In genomic region chr14:73762375-73762822, GRCh38 we compare ENCODE assay signal across 8 cellular contexts. TPM values are rescaled to one million over a fixed set of nuclear protein-coding genes. Genes with fewer than 3 reads are reported as not detected.
DNase-seq lines count a peak whose midpoint lies in the region; ATAC-seq, FAIRE-seq and TF ChIP-seq lines count a peak whose summit lies in the region.

No MANE protein-coding gene starts in this region.

- H3K27me3 ChIP-seq in K562 (ENCODE audit: control insufficient read depth in 2 of 2, insufficient read depth in 2 of 2, low read length in 2 of 2) = no peaks in the 10 kb centered on the region

- H3K9ac ChIP-seq in K562 (ENCODE audit: insufficient read depth in 1 of 2, low read depth in 2 of 2, low read length in 2 of 2) = peak overlapping the region; percentile 66 to 86

- no peak for TF ChIP-seq CTCF in K562 (IDR thresholded peaks at IDR 0.05 in 2 of 3, conservative IDR thresholded peaks at IDR 0.05 in 1 of 3; ENCODE audit: insufficient read depth in 2 of 3, low read depth in 1 of 3, low read length in 3 of 3)

- 27% methylated on average over 4 of the region's 8 CpGs for WGBS in K562 (ENCODE audit: insufficient coverage, low coverage, missing lambda C conversion rate)

- H3K9me1 ChIP-seq in K562 (ENCODE audit: control insufficient read depth, insufficient read depth, low read length) = no peaks in the 10 kb centered on the region

- H3K36me3 ChIP-seq in K562 (ENCODE audit: control insufficient read depth, insufficient read depth, low read length) = peaks cover 8% of the 10 kb centered on the region; the same call in 2 of the 3 replicates

- POLR2A ChIA-PET in K562 (lab: Yijun Ruan, JAX) = interaction anchor here (0.6 to 2.0 kb wide), 8 partner anchors 9 to 124 kb away, joined by 3 to 11 read pairs (median 4); no protein-coding TSS in a partner anchor

- no peak for TF ChIP-seq POLR2A in K562 (conservative IDR thresholded peaks at IDR 0.05)

- H3K9me3 ChIP-seq in K562 (replicated peaks; ENCODE audit: control insufficient read depth, insufficient read depth, low read depth, low read length) = no peaks in the 10 kb centered on the region

- H4K20me1 ChIP-seq in K562 (replicated peaks; ENCODE audit: control insufficient read depth, insufficient read depth, low read length) = no peaks in the 10 kb centered on the region

- intact Hi-C loops in K562 (cut with micrococcal nuclease) = no loop called here

- TF ChIP-seq RAD21 in K562 (CRISPR knock-in tag; conservative IDR thresholded peaks at IDR 0.05 in 1 of 2, IDR thresholded peaks at IDR 0.05 in 1 of 2) = no peak

- CTCF ChIA-PET in K562 (lab: Yijun Ruan, JAX; ENCODE audit: low intra/inter-chr PET ratio) = no interaction called here

- no TSS peak for BruUV-seq in K562 (replicated peaks; lab: Mats Ljungman, UMichigan)

- DNase-seq in NCI-H2029 treated with DMSO at 0.1 percent for 48 hours (lab: John Stamatoyannopoulos, UW) (peak; percentile 17), NCI-H2029 (lab: John Stamatoyannopoulos, UW) (no peak), K562 (ENCODE audit: extremely low read depth in 1 of 4, low spot score in 3 of 4) (peak in 2 of 4 experiments; percentile 42 to 76), mesenteric fat pad (ENCODE audit: low spot score) (no peak), NCI-H524 treated with DMSO at 0.1 percent for 48 hours (lab: John Stamatoyannopoulos, UW) (no peak), hepatic stellate cell (ENCODE audit: low spot score) (no peak)

- peak overlapping the region; percentile 76 for H3K4me2 ChIP-seq in K562 (ENCODE audit: insufficient read depth, low read length)

- peaks cover 49 to 55% of the 10 kb centered on the region in 2 experiments for H3K4me1 ChIP-seq in K562 (replicated peaks in 1 of 2; ENCODE audit: control insufficient read depth in 2 of 2, insufficient read depth in 2 of 2, low read length in 2 of 2)

- TF ChIP-seq EP300 in K562 (IDR thresholded peaks at IDR 0.05; ENCODE audit: low read length) = peak; percentile 27

- H2AFZ ChIP-seq in K562 (ENCODE audit: low read depth, low read length) = peak overlapping the region; percentile 47

- peaks cover 77% of the 10 kb centered on the region for H3K79me2 ChIP-seq in K562 (ENCODE audit: control insufficient read depth, insufficient read depth, low read length)

- ATAC-seq in HG02981 (IDR thresholded peaks at IDR 0.05; ENCODE audit: unreplicated experiment) (peak; percentile 36), K562 (peak; percentile 14)

- in situ Hi-C loops in K562 (cut with MboI) = no loop called here

- H3K4me3 ChIP-seq in K562 (no peak overlapping the region), skin epidermis (no peak overlapping the region)

- H3K27ac ChIP-seq in K562 (ENCODE audit: extremely low read depth, low read depth, low read length) (peak overlapping the region; percentile 78), skin epidermis (peak overlapping the region in 19 of 21 experiments; percentile 4 to 99 (median 93))

- FAIRE-seq in K562 (lab: Jason Lieb, UNC) = peak; percentile 94

TF ChIP-seq in K562, 482 proteins besides CTCF, POLR2A, EP300 and RAD21 (continues in another document):
- TF ChIP-seq ETV1 (tag; conservative IDR thresholded peaks at IDR 0.05; ENCODE audit: low read depth) (0 out of 2 replicates have a peak, but pooled peaks have one; percentile 33), CTBP1 (IDR thresholded peaks at IDR 0.05; ENCODE audit: borderline replicate concordance) (0 out of 2 replicates have a peak, but pooled peaks have one; percentile 24), SMAD4 (CRISPR knock-in tag; conservative IDR thresholded peaks at IDR 0.05) (peak; percentile 32; the same call in 1 of the 2 replicates), ZNF316 (IDR thresholded peaks at IDR 0.05) (peak; percentile 81), ZNF766 (CRISPR knock-in tag; conservative IDR thresholded peaks at IDR 0.05) (0 out of 2 replicates have a peak, but pooled peaks have one; percentile 15), CREM (IDR thresholded peaks at IDR 0.05; ENCODE audit: low read depth) (peak; percentile 61; the same call in 1 of the 2 replicates)
- TF ChIP-seq, protein P1, sequence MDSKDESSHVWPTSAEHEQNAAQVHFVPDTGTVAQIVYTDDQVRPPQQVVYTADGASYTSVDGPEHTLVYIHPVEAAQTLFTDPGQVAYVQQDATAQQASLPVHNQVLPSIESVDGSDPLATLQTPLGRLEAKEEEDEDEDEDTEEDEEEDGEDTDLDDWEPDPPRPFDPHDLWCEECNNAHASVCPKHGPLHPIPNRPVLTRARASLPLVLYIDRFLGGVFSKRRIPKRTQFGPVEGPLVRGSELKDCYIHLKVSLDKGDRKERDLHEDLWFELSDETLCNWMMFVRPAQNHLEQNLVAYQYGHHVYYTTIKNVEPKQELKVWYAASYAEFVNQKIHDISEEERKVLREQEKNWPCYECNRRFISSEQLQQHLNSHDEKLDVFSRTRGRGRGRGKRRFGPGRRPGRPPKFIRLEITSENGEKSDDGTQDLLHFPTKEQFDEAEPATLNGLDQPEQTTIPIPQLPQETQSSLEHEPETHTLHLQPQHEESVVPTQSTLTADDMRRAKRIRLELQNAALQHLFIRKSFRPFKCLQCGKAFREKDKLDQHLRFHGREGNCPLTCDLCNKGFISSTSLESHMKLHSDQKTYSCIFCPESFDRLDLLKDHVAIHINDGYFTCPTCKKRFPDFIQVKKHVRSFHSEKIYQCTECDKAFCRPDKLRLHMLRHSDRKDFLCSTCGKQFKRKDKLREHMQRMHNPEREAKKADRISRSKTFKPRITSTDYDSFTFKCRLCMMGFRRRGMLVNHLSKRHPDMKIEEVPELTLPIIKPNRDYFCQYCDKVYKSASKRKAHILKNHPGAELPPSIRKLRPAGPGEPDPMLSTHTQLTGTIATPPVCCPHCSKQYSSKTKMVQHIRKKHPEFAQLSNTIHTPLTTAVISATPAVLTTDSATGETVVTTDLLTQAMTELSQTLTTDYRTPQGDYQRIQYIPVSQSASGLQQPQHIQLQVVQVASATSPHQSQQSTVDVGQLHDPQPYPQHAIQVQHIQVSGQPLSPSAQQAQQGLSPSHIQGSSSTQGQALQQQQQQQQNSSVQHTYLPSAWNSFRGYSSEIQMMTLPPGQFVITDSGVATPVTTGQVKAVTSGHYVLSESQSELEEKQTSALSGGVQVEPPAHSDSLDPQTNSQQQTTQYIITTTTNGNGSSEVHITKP (IDR thresholded peaks at IDR 0.05; ENCODE audit: partially characterized antibody) = peak; percentile 66

RNA-seq across cellular contexts. Expression of gene PNMA1, which starts 48.2 kb away (rescaled TPM):
- 5.1 and 6.7 TPM in 2 replicates for total RNA-seq in K562 (2011; cell fraction: chromatin; rRNA removed; ENCODE audit: low replicate concordance)
- 6.8 and 8.0 TPM in 2 replicates for total RNA-seq in K562 (2011; cell fraction: nucleolus; rRNA removed)
- 8.8 and 9.7 TPM in 2 replicates for total RNA-seq in K562 (2011; cell fraction: nucleoplasm; rRNA removed)
- total RNA-seq in K562 (2014; rRNA removed) (4.6 and 4.7 TPM in 2 replicates), K562 (2014; rRNA removed; fragmentation: Illumina TruSeq; extraction: Trizol) (7.9 and 8.7 TPM in 2 replicates), K562 (2015; rRNA removed; fragmentation: Illumina TruSeq; extraction: Trizol) (6.6 and 7.1 TPM in 2 replicates), K562 (2021) (24.8 and 26.4 TPM in 2 replicates), mesenteric fat pad (49.3 TPM)
- polyA plus RNA-seq in K562 (2011; rRNA removed) (7.5 and 11.3 TPM in 2 replicates), K562 (2014; fragmentation: Illumina TruSeq; extraction: Trizol) (15.5 and 15.7 TPM in 2 replicates), K562 (2014; fragmentation: Nextera tagmentation; extraction: Ambion mirVana) (1 to 10 TPM; 1.7 to 2.4 TPM), K562 (2014; rRNA removed) (12.7 and 15.1 TPM in 2 replicates)
- 6.3 and 7.9 TPM in 2 replicates for polyA plus RNA-seq in K562 (2011; cell fraction: cytosol; rRNA removed)
- polyA plus RNA-seq in K562 (2011; cell fraction: nucleus; rRNA removed) = 6.2 and 6.9 TPM in 2 replicates
- 18.6 and 26.5 TPM in 2 replicates for polyA plus RNA-seq in K562 (2012)
- polyA minus RNA-seq in K562 (2011; rRNA and poly(A)+ RNA removed) = 6.4 and 9.0 TPM in 2 replicates
- 4.3 and 7.6 TPM in 2 replicates for polyA minus RNA-seq in K562 (2011; cell fraction: cytosol; rRNA and poly(A)+ RNA removed)
- 3.3 and 3.4 TPM in 2 replicates for polyA minus RNA-seq in K562 (2011; cell fraction: nucleus; rRNA and poly(A)+ RNA removed)
